Comparison of ENCODE assay signal across 10 cellular contexts in genomic region chr2:165120740-165121467, GRCh38.
"Had no signal": no experiment of that assay in that cellular context is flagged by ENCODE, and none has a peak within 500 bp of the region (broad histone marks: within the 10 kb centered on the region; RNA-seq: fewer than 3 reads in every experiment).

No MANE protein-coding gene starts in this region.

- H3K4me1 ChIP-seq: tibial artery, vagina had no signal

- H3K27me3 ChIP-seq: gastroesophageal sphincter, tibial artery, vagina had no signal

- H3K4me3 ChIP-seq: gastroesophageal sphincter, tibial artery, vagina had no signal

- DNase-seq: activated CD4-positive, alpha-beta memory T cell treated with anti-CD3 and anti-CD28 coated beads for 36 hours; activated T-cell treated with anti-CD3 and anti-CD28 coated beads, Interleukin-2, amount 50 U/mL, for 48 hours; mesendoderm; retina; T-helper 9 cell; tibial artery had no signal

- H3K9me3 ChIP-seq: tibial artery, vagina had no signal

- H3K36me3 ChIP-seq: gastroesophageal sphincter, tibial artery, vagina had no signal

- H3K27ac ChIP-seq: gastroesophageal sphincter, tibial artery, vagina had no signal

- FAIRE-seq: astrocyte, endothelial cell of umbilical vein had no signal
